ENCODE assay signal across 1 cellular context in the genomic region with DNA sequence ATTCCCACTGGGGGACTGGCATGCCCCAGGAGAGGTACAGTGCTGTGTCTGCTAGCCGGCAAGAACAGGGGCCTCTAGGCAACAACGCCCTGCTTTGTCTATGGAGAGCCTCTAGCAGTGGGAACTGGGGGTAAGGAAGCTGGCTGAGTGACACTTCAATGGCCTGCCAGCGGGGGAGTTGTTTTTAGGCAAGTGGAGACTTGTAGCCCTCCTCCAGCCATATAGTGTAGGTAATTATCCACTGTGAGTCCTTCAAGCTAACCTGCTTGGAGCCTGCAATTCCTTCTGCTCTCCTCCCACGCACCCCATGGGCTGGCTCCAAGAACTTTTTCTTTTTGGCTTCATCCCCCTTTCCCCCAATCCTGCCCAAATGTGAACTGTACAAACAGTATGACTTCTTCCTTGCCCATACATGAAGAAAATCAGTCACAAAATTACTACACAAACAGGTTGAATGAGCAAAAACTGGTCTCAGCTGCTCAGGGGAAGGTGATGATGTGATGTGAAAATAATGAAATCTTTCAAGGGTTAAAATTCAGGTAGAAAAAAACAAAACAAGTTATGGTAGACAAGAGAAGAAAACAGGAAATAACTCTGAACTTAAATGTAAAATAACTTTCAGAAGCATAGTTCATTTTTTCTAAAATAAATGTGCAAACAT.
TF ChIP-seq lines count a peak whose summit lies in the region.

No MANE protein-coding gene starts in this region.

TF ChIP-seq in HepG2, 621 proteins besides CTCF, POLR2A, EP300 and RAD21 (continued from another document):
- TF ChIP-seq, protein P1, sequence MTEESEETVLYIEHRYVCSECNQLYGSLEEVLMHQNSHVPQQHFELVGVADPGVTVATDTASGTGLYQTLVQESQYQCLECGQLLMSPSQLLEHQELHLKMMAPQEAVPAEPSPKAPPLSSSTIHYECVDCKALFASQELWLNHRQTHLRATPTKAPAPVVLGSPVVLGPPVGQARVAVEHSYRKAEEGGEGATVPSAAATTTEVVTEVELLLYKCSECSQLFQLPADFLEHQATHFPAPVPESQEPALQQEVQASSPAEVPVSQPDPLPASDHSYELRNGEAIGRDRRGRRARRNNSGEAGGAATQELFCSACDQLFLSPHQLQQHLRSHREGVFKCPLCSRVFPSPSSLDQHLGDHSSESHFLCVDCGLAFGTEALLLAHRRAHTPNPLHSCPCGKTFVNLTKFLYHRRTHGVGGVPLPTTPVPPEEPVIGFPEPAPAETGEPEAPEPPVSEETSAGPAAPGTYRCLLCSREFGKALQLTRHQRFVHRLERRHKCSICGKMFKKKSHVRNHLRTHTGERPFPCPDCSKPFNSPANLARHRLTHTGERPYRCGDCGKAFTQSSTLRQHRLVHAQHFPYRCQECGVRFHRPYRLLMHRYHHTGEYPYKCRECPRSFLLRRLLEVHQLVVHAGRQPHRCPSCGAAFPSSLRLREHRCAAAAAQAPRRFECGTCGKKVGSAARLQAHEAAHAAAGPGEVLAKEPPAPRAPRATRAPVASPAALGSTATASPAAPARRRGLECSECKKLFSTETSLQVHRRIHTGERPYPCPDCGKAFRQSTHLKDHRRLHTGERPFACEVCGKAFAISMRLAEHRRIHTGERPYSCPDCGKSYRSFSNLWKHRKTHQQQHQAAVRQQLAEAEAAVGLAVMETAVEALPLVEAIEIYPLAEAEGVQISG (CRISPR knock-in tag; IDR thresholded peaks at IDR 0.05): no peak
- TF ChIP-seq, protein P2, sequence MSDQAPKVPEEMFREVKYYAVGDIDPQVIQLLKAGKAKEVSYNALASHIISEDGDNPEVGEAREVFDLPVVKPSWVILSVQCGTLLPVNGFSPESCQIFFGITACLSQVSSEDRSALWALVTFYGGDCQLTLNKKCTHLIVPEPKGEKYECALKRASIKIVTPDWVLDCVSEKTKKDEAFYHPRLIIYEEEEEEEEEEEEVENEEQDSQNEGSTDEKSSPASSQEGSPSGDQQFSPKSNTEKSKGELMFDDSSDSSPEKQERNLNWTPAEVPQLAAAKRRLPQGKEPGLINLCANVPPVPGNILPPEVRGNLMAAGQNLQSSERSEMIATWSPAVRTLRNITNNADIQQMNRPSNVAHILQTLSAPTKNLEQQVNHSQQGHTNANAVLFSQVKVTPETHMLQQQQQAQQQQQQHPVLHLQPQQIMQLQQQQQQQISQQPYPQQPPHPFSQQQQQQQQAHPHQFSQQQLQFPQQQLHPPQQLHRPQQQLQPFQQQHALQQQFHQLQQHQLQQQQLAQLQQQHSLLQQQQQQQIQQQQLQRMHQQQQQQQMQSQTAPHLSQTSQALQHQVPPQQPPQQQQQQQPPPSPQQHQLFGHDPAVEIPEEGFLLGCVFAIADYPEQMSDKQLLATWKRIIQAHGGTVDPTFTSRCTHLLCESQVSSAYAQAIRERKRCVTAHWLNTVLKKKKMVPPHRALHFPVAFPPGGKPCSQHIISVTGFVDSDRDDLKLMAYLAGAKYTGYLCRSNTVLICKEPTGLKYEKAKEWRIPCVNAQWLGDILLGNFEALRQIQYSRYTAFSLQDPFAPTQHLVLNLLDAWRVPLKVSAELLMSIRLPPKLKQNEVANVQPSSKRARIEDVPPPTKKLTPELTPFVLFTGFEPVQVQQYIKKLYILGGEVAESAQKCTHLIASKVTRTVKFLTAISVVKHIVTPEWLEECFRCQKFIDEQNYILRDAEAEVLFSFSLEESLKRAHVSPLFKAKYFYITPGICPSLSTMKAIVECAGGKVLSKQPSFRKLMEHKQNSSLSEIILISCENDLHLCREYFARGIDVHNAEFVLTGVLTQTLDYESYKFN (CRISPR knock-in tag; conservative IDR thresholded peaks at IDR 0.05): no peak
- TF ChIP-seq YEATS4 (CRISPR knock-in tag; IDR thresholded peaks at IDR 0.05; ENCODE audit: borderline replicate concordance) (no peak), ZNF350 (CRISPR knock-in tag; IDR thresholded peaks at IDR 0.05; ENCODE audit: borderline replicate concordance, low read depth) (no peak), ZNF546 (CRISPR knock-in tag; conservative IDR thresholded peaks at IDR 0.05) (no peak), RFX5 (IDR thresholded peaks at IDR 0.05; ENCODE audit: low read depth, low read length) (no peak)
- TF ChIP-seq, protein P3, sequence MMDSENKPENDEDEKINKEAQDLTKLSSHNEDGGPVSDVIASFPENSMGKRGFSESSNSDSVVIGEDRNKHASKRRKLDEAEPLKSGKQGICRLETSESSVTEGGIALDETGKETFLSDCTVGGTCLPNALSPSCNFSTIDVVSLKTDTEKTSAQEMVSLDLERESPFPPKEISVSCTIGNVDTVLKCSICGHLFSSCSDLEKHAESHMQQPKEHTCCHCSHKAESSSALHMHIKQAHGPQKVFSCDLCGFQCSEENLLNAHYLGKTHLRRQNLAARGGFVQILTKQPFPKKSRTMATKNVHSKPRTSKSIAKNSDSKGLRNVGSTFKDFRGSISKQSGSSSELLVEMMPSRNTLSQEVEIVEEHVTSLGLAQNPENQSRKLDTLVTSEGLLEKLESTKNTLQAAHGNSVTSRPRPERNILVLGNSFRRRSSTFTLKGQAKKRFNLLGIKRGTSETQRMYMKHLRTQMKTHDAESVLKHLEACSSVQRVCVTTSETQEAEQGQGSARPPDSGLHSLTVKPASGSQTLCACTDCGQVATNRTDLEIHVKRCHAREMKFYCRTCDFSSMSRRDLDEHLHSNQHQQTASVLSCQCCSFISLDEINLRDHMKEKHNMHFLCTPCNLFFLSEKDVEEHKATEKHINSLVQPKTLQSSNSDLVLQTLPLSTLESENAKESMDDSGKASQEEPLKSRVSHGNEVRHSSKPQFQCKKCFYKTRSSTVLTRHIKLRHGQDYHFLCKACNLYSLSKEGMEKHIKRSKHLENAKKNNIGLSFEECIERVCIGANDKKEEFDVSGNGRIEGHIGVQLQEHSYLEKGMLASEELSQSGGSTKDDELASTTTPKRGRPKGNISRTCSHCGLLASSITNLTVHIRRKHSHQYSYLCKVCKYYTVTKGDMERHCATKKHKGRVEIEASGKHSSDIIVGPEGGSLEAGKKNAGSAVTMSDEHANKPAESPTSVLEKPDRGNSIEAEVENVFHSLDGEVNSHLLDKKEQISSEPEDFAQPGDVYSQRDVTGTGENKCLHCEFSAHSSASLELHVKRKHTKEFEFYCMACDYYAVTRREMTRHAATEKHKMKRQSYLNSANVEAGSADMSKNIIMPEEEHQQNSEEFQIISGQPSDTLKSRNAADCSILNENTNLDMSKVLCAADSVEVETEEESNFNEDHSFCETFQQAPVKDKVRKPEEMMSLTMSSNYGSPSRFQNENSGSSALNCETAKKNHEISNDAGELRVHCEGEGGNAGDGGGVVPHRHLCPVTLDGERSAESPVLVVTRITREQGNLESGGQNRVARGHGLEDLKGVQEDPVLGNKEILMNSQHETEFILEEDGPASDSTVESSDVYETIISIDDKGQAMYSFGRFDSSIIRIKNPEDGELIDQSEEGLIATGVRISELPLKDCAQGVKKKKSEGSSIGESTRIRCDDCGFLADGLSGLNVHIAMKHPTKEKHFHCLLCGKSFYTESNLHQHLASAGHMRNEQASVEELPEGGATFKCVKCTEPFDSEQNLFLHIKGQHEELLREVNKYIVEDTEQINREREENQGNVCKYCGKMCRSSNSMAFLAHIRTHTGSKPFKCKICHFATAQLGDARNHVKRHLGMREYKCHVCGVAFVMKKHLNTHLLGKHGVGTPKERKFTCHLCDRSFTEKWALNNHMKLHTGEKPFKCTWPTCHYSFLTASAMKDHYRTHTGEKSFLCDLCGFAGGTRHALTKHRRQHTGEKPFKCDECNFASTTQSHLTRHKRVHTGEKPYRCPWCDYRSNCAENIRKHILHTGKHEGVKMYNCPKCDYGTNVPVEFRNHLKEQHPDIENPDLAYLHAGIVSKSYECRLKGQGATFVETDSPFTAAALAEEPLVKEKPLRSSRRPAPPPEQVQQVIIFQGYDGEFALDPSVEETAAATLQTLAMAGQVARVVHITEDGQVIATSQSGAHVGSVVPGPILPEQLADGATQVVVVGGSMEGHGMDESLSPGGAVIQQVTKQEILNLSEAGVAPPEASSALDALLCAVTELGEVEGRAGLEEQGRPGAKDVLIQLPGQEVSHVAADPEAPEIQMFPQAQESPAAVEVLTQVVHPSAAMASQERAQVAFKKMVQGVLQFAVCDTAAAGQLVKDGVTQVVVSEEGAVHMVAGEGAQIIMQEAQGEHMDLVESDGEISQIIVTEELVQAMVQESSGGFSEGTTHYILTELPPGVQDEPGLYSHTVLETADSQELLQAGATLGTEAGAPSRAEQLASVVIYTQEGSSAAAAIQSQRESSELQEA (CRISPR knock-in tag; IDR thresholded peaks at IDR 0.05; ENCODE audit: not compliant biosample characterization): no peak
- TF ChIP-seq, protein P4, sequence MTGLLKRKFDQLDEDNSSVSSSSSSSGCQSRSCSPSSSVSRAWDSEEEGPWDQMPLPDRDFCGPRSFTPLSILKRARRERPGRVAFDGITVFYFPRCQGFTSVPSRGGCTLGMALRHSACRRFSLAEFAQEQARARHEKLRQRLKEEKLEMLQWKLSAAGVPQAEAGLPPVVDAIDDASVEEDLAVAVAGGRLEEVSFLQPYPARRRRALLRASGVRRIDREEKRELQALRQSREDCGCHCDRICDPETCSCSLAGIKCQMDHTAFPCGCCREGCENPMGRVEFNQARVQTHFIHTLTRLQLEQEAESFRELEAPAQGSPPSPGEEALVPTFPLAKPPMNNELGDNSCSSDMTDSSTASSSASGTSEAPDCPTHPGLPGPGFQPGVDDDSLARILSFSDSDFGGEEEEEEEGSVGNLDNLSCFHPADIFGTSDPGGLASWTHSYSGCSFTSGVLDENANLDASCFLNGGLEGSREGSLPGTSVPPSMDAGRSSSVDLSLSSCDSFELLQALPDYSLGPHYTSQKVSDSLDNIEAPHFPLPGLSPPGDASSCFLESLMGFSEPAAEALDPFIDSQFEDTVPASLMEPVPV (CRISPR knock-in tag; IDR thresholded peaks at IDR 0.05): no peak
- TF ChIP-seq, protein P5, sequence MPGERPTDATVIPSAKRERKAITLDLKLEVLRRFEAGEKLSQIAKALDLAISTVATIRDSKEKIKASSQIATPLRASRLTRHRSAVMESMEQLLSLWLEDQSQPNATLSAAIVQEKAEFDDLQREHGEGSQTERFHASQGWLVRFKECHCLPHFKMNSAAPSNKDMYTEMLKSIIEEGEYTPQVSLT (CRISPR knock-in tag; IDR thresholded peaks at IDR 0.05; ENCODE audit: borderline replicate concordance, low read depth): no peak
